Comparison of ENCODE assay signal across 1 cellular context in the genomic region with DNA sequence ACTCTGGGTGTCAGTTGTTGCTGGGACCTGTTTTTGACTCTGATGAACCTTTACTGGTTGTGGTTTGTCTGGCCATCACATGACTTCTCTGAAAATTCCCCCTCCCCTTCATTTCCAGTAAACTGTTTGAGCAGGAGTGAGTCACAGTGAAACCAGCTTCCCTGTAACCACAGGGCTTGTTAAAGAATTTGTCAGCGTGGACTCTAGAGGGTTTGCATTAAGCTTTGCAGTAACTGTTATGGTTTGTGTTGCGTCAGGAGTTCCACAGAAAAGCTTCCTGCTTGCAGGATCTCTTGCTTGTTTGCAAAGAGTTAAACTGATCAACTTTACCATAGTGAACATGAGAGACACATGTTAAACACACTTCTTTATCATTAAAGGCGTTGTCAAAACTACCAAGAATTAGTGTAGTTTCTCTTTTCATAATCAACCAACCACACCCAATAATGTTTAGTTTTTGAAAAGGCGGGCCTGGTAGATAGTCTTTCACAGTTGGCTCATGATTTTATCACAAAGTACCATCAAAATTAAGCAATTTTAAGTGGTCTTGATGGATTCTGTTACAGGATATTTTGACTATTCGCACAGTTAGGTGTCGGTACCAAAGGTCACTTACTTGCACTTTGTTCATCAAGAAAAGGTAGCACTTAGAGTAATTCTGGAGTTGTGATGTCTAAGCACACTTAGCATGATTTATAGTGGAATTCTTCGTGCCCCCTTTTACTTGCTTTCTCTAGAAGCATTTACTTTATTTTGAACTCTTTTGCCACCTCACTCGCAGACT.
TF ChIP-seq lines count a peak whose summit lies in the region.

No MANE protein-coding gene starts in this region.

TF ChIP-seq in GM12878, 131 proteins besides CTCF, POLR2A, EP300 and RAD21 (continued from another document and continues in another):
- TF ChIP-seq, protein P1, sequence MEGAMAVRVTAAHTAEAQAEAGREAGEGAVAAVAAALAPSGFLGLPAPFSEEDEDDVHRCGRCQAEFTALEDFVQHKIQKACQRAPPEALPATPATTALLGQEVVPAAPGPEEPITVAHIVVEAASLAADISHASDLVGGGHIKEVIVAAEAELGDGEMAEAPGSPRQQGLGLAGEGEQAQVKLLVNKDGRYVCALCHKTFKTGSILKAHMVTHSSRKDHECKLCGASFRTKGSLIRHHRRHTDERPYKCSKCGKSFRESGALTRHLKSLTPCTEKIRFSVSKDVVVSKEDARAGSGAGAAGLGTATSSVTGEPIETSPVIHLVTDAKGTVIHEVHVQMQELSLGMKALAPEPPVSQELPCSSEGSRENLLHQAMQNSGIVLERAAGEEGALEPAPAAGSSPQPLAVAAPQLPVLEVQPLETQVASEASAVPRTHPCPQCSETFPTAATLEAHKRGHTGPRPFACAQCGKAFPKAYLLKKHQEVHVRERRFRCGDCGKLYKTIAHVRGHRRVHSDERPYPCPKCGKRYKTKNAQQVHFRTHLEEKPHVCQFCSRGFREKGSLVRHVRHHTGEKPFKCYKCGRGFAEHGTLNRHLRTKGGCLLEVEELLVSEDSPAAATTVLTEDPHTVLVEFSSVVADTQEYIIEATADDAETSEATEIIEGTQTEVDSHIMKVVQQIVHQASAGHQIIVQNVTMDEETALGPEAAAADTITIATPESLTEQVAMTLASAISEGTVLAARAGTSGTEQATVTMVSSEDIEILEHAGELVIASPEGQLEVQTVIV (IDR thresholded peaks at IDR 0.05; ENCODE audit: borderline replicate concordance, partially characterized antibody) = no peak
- peak; percentile 72 for TF ChIP-seq PML (IDR thresholded peaks at IDR 0.05; ENCODE audit: low read length)
- peak; percentile 100 for TF ChIP-seq STAT3 (IDR thresholded peaks at IDR 0.05; ENCODE audit: low read depth, low read length)
- TF ChIP-seq LARP7 (IDR thresholded peaks at IDR 0.05) = no peak
- TF ChIP-seq STAT1 (conservative IDR thresholded peaks at IDR 0.05) = no peak; the same call in 1 of the 2 replicates
- no peak for TF ChIP-seq HSF1 (IDR thresholded peaks at IDR 0.05; ENCODE audit: low read depth, low read length)
- peak; percentile 80 for TF ChIP-seq KLF5 (IDR thresholded peaks at IDR 0.05; ENCODE audit: partially characterized antibody)
- TF ChIP-seq SUPT20H (IDR thresholded peaks at IDR 0.05; ENCODE audit: borderline replicate concordance, control insufficient read depth, low read depth, low read length) = no peak
- TF ChIP-seq, protein P2, sequence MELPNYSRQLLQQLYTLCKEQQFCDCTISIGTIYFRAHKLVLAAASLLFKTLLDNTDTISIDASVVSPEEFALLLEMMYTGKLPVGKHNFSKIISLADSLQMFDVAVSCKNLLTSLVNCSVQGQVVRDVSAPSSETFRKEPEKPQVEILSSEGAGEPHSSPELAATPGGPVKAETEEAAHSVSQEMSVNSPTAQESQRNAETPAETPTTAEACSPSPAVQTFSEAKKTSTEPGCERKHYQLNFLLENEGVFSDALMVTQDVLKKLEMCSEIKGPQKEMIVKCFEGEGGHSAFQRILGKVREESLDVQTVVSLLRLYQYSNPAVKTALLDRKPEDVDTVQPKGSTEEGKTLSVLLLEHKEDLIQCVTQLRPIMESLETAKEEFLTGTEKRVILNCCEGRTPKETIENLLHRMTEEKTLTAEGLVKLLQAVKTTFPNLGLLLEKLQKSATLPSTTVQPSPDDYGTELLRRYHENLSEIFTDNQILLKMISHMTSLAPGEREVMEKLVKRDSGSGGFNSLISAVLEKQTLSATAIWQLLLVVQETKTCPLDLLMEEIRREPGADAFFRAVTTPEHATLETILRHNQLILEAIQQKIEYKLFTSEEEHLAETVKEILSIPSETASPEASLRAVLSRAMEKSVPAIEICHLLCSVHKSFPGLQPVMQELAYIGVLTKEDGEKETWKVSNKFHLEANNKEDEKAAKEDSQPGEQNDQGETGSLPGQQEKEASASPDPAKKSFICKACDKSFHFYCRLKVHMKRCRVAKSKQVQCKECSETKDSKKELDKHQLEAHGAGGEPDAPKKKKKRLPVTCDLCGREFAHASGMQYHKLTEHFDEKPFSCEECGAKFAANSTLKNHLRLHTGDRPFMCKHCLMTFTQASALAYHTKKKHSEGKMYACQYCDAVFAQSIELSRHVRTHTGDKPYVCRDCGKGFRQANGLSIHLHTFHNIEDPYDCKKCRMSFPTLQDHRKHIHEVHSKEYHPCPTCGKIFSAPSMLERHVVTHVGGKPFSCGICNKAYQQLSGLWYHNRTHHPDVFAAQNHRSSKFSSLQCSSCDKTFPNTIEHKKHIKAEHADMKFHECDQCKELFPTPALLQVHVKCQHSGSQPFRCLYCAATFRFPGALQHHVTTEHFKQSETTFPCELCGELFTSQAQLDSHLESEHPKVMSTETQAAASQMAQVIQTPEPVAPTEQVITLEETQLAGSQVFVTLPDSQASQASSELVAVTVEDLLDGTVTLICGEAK (IDR thresholded peaks at IDR 0.05; ENCODE audit: borderline replicate concordance) = no peak
- peak; percentile 90 to 93 for TF ChIP-seq BHLHE40 (IDR thresholded peaks at IDR 0.05; ENCODE audit: borderline replicate concordance in 1 of 2, low read depth in 2 of 2, low read length in 1 of 2)
- TF ChIP-seq FOXK2 (IDR thresholded peaks at IDR 0.05) = no peak
- peak; percentile 76; the same call in 1 of the 2 replicates for TF ChIP-seq HDGF (IDR thresholded peaks at IDR 0.05)
- no peak for TF ChIP-seq CBX3 (IDR thresholded peaks at IDR 0.05; ENCODE audit: borderline replicate concordance, low read depth)
- peak; percentile 54 for TF ChIP-seq ZNF217 (IDR thresholded peaks at IDR 0.05)
- peak; percentile 90 for TF ChIP-seq MEF2B (IDR thresholded peaks at IDR 0.05; ENCODE audit: partially characterized antibody, poor library complexity, severe bottlenecking)
- peak in 1 of 2 experiments; percentile 87; a peak in 1 of 4 replicates for TF ChIP-seq ETV6 (conservative IDR thresholded peaks at IDR 0.05 in 1 of 2, IDR thresholded peaks at IDR 0.05 in 1 of 2; ENCODE audit: borderline replicate concordance in 1 of 2, low read depth in 1 of 2)
- TF ChIP-seq IKZF2 (IDR thresholded peaks at IDR 0.05) = peak; percentile 100
- 0 out of 2 replicates have a peak, but pooled peaks have one; percentile 47 for TF ChIP-seq RCOR1 (conservative IDR thresholded peaks at IDR 0.05; ENCODE audit: low read depth, low read length)
- no peak for TF ChIP-seq KAT2A (conservative IDR thresholded peaks at IDR 0.05; ENCODE audit: control insufficient read depth, low read depth, low read length)
- peak; percentile 80; the same call in 1 of the 2 replicates for TF ChIP-seq CHD2 (IDR thresholded peaks at IDR 0.05; ENCODE audit: borderline replicate concordance, low read depth, low read length)
- TF ChIP-seq ZNF384 (IDR thresholded peaks at IDR 0.05; ENCODE audit: borderline replicate concordance, low read depth, low read length) = no peak
- no peak; the same call in 1 of the 2 replicates for TF ChIP-seq SIN3A (IDR thresholded peaks at IDR 0.05; ENCODE audit: low read depth, low read length)
- TF ChIP-seq USF1 (IDR thresholded peaks at IDR 0.05; ENCODE audit: borderline replicate concordance, extremely low read length, insufficient read depth, low read depth, low read length) = peak; percentile 68
- TF ChIP-seq ZNF24 (IDR thresholded peaks at IDR 0.05) = no peak
- TF ChIP-seq MLLT1 (IDR thresholded peaks at IDR 0.05) = peak; percentile 94
- peak; percentile 80; the same call in 1 of the 2 replicates for TF ChIP-seq TCF7 (IDR thresholded peaks at IDR 0.05; ENCODE audit: borderline replicate concordance)
- TF ChIP-seq HCFC1 (IDR thresholded peaks at IDR 0.05; ENCODE audit: low read length) = no peak
- peak; percentile 93; the same call in 1 of the 2 replicates for TF ChIP-seq BACH1 (IDR thresholded peaks at IDR 0.05; ENCODE audit: borderline replicate concordance)
- TF ChIP-seq TBL1XR1 (IDR thresholded peaks at IDR 0.05; ENCODE audit: low read depth, low read length) = peak; percentile 97
- peak; percentile 96 for TF ChIP-seq JUND (IDR thresholded peaks at IDR 0.05; ENCODE audit: low read depth, low read length)
- TF ChIP-seq ESRRA (IDR thresholded peaks at IDR 0.05; ENCODE audit: low read length) = no peak
- TF ChIP-seq RUNX3 (IDR thresholded peaks at IDR 0.05; ENCODE audit: low read length) = peak; percentile 100
- TF ChIP-seq, protein P3, sequence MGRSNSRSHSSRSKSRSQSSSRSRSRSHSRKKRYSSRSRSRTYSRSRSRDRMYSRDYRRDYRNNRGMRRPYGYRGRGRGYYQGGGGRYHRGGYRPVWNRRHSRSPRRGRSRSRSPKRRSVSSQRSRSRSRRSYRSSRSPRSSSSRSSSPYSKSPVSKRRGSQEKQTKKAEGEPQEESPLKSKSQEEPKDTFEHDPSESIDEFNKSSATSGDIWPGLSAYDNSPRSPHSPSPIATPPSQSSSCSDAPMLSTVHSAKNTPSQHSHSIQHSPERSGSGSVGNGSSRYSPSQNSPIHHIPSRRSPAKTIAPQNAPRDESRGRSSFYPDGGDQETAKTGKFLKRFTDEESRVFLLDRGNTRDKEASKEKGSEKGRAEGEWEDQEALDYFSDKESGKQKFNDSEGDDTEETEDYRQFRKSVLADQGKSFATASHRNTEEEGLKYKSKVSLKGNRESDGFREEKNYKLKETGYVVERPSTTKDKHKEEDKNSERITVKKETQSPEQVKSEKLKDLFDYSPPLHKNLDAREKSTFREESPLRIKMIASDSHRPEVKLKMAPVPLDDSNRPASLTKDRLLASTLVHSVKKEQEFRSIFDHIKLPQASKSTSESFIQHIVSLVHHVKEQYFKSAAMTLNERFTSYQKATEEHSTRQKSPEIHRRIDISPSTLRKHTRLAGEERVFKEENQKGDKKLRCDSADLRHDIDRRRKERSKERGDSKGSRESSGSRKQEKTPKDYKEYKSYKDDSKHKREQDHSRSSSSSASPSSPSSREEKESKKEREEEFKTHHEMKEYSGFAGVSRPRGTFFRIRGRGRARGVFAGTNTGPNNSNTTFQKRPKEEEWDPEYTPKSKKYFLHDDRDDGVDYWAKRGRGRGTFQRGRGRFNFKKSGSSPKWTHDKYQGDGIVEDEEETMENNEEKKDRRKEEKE (IDR thresholded peaks at IDR 0.05) = no peak
- TF ChIP-seq BRCA1 (IDR thresholded peaks at IDR 0.05; ENCODE audit: low read depth, low read length) = no peak
- peak; percentile 47 for TF ChIP-seq CUX1 (IDR thresholded peaks at IDR 0.05; ENCODE audit: insufficient replicate concordance, low read depth, low read length)
- TF ChIP-seq MYB (IDR thresholded peaks at IDR 0.05; ENCODE audit: borderline replicate concordance, low read depth, low read length) = peak; percentile 95
- peak; percentile 95 for TF ChIP-seq ATF7 (IDR thresholded peaks at IDR 0.05; ENCODE audit: low read depth)
